Comparison of ENCODE assay signal across 8 cellular contexts in the genomic region with DNA sequence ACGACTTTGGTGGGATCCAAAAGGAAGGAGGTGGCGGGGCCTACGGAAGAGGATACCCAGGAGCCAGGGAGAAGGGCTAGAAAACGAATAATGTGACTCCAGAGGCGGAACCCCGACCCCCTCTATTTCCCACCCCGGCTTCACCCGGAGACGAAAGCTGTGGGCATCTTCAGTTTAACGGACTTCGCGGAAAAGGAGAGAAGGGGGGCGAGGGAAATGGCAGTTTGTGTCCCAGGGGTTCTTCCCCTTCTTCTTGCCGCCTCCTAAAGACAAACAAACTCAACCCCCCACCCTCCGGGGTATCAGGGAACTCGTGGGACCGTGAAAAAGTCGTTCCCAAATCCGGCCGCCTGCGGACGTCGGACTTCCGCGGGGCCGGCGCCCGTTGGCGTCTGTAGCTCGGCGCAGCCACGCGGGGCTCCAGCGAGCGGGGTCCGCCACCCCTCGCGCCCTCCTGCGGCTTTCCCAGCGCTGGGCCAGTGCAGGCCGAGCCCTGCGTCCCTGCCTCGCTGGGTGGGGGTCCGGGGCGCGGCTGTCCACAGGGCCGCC. TPM values are rescaled to one million over a fixed set of nuclear protein-coding genes. Genes with fewer than 3 reads are reported as not detected.
DNase-seq lines count a peak whose midpoint lies in the region; ATAC-seq, FAIRE-seq and TF ChIP-seq lines count a peak whose summit lies in the region.

No MANE protein-coding gene starts in this region.

- H3K4me3 ChIP-seq in breast epithelium (peak overlapping the region; percentile 54 to 71 (median 58)), HL-60 (replicated peaks; ENCODE audit: insufficient read depth, low read length) (peak overlapping the region; percentile 40), right cardiac atrium (ENCODE audit: low read length) (peak overlapping the region; percentile 54), small intestine (ENCODE audit: low read depth in 1 of 2, low read length in 2 of 2) (peak overlapping the region; percentile 54 to 57)

- H3K9me3 ChIP-seq in breast epithelium (no peaks in the 10 kb centered on the region), right cardiac atrium (ENCODE audit: control insufficient read depth, low read length) (no peaks in the 10 kb centered on the region), small intestine (ENCODE audit: control insufficient read depth, low read depth) (no peaks in the 10 kb centered on the region)

- H3K27me3 Mint-ChIP-seq in MCF 10A (ENCODE audit: insufficient read depth, unreplicated experiment), result peaks cover 39% of the 10 kb centered on the region
- peaks cover 8% of the 10 kb centered on the region for H3K27me3 Mint-ChIP-seq in activated T-cell treated with anti-CD3 and anti-CD28 coated beads, Interleukin-2, amount 50 U/mL, for 72 hours (ENCODE audit: low read depth)

- peaks cover 15% of the 10 kb centered on the region for H3K4me1 Mint-ChIP-seq in MCF 10A (ENCODE audit: insufficient read depth, unreplicated experiment)
- H3K4me1 Mint-ChIP-seq in activated T-cell treated with anti-CD3 and anti-CD28 coated beads, Interleukin-2, amount 50 U/mL, for 72 hours (ENCODE audit: low read depth), result peaks cover 59% of the 10 kb centered on the region

- no peaks in the 10 kb centered on the region for H3K9me3 Mint-ChIP-seq in MCF 10A (ENCODE audit: unreplicated experiment)
- no peaks in the 10 kb centered on the region for H3K9me3 Mint-ChIP-seq in activated T-cell treated with anti-CD3 and anti-CD28 coated beads, Interleukin-2, amount 50 U/mL, for 72 hours

- CTCF ChIA-PET in MCF 10A (lab: Yijun Ruan, JAX), result no interaction called here

- H3K27ac ChIP-seq in breast epithelium (peak overlapping the region; percentile 72 to 82), HL-60 (replicated peaks) (no peak overlapping the region), right cardiac atrium (ENCODE audit: low read length) (no peak overlapping the region), small intestine (ENCODE audit: low read depth in 1 of 2, low read length in 1 of 2) (peak overlapping the region in 1 of 2 donors; percentile 60)

- TF ChIP-seq CTCF in breast epithelium (IDR thresholded peaks at IDR 0.05) (no peak), MCF 10A (IDR thresholded peaks at IDR 0.05; ENCODE audit: unreplicated experiment) (no peak), HL-60 (IDR thresholded peaks at IDR 0.05; ENCODE audit: insufficient read depth, low read length) (no peak)

- WGBS in right cardiac atrium, result 3% methylated on average over 47 of the region's 47 CpGs
- 1 to 4% (median 2%) methylated on average over 46 to 47 of the region's 47 CpGs for WGBS in small intestine, 3 donors

- POLR2A ChIA-PET in MCF 10A (lab: Yijun Ruan, JAX), result interaction anchor here (0.6 kb wide), 1 partner anchor 443 kb away, joined by 3 read pairs; no protein-coding TSS in a partner anchor

- H3K27ac Mint-ChIP-seq in MCF 10A (ENCODE audit: low read depth, unreplicated experiment), result no peak overlapping the region
- H3K27ac Mint-ChIP-seq in activated T-cell treated with anti-CD3 and anti-CD28 coated beads, Interleukin-2, amount 50 U/mL, for 72 hours, result peak overlapping the region; percentile 84

- DNase-seq in breast epithelium (ENCODE audit: low spot score in 2 of 2), result no peak
- no peak for DNase-seq in MCF 10A (ENCODE audit: unreplicated experiment)
- no peak for DNase-seq in HL-60 (ENCODE audit: low read depth in 1 of 2, low spot score in 1 of 2)
- peak; percentile 56 to 70 for DNase-seq in activated T-cell treated with anti-CD3 and anti-CD28 coated beads, Interleukin-2, amount 50 U/mL, for 72 hours
- DNase-seq in right cardiac atrium, result peak; percentile 25 to 60 (median 60)
- no peak for DNase-seq in small intestine
- DNase-seq in NK-92 (lab: John Stamatoyannopoulos, UW; ENCODE audit: unreplicated experiment), result no peak
- DNase-seq in NCI-H187 (lab: John Stamatoyannopoulos, UW), result no peak

- H3K27me3 ChIP-seq in breast epithelium, result peaks cover 0 to 55% of the 10 kb centered on the region in 2 donors
- H3K27me3 ChIP-seq in HL-60 (ENCODE audit: insufficient read depth, poor library complexity, severe bottlenecking), result peaks cover 76% of the 10 kb centered on the region
- no peaks in the 10 kb centered on the region for H3K27me3 ChIP-seq in right cardiac atrium (ENCODE audit: control insufficient read depth, insufficient read depth)
- H3K27me3 ChIP-seq in small intestine (ENCODE audit: control insufficient read depth in 2 of 2, insufficient read depth in 2 of 2, low read length in 2 of 2), result peaks cover 23 to 25% of the 10 kb centered on the region in 2 donors

- no peaks in the 10 kb centered on the region for H3K36me3 ChIP-seq in breast epithelium
- H3K36me3 ChIP-seq in small intestine (ENCODE audit: control insufficient read depth in 2 of 2, insufficient read depth in 2 of 2, low read length in 2 of 2), result no peaks in the 10 kb centered on the region

- H3K4me1 ChIP-seq in breast epithelium (peaks cover 0 to 6% of the 10 kb centered on the region in 2 donors), right cardiac atrium (ENCODE audit: control insufficient read depth, insufficient read depth, low read length) (no peaks in the 10 kb centered on the region), small intestine (ENCODE audit: control insufficient read depth in 2 of 2, insufficient read depth in 1 of 2, low read depth in 1 of 2, low read length in 1 of 2) (no peaks in the 10 kb centered on the region)

- H3K4me3 Mint-ChIP-seq in MCF 10A (ENCODE audit: unreplicated experiment), result no peak overlapping the region
- H3K4me3 Mint-ChIP-seq in activated T-cell treated with anti-CD3 and anti-CD28 coated beads, Interleukin-2, amount 50 U/mL, for 72 hours, result peak overlapping the region; percentile 100

- H3K36me3 Mint-ChIP-seq in MCF 10A (ENCODE audit: insufficient read depth, unreplicated experiment), result no peaks in the 10 kb centered on the region
- H3K36me3 Mint-ChIP-seq in activated T-cell treated with anti-CD3 and anti-CD28 coated beads, Interleukin-2, amount 50 U/mL, for 72 hours (ENCODE audit: insufficient read depth in 2 of 2), result peaks cover 4 to 10% of the 10 kb centered on the region in 2 donors

- no peak for FAIRE-seq in small intestine (lab: Jason Lieb, UNC)

- no peak for TF ChIP-seq POLR2A in breast epithelium (IDR thresholded peaks at IDR 0.05)

- no TSS peak for BruUV-seq in MCF 10A (replicated peaks; lab: Mats Ljungman, UMichigan)

- ATAC-seq in activated T-cell treated with anti-CD3 and anti-CD28 coated beads, Interleukin-2, amount 50 U/mL, for 72 hours (replicated peaks in 1 of 2), result peak; percentile 30 to 38
- peak; percentile 68 to 76 for ATAC-seq in right cardiac atrium

- intact Hi-C loops in breast epithelium (cut with DNase I; ENCODE audit: low total_unique reads) (no loop called here), MCF 10A (cut with micrococcal nuclease) (no loop called here), right cardiac atrium (cut with DNase I) (no loop called here)

RNA-seq across cellular contexts. Expression of a gene that starts 3.6 kb away (rescaled TPM):
- total RNA-seq in breast epithelium (1 to 10 TPM; 2.6 to 7.6 (median 7.2) TPM), MCF 10A (2022) (2.0 and 3.0 TPM in 2 replicates), right cardiac atrium (1 to 10 TPM in 2 of 4 donors, under 1 TPM in 2; 0.62 to 5.1 (median 0.88) TPM)
- total RNA-seq in activated T-cell treated with anti-CD3 and anti-CD28 coated beads, Interleukin-2, amount 50 U/mL, for 72 hours, result 100 to 1,000 TPM; 130 to 175 TPM
- polyA plus RNA-seq in right cardiac atrium (0.20 TPM), small intestine (1 to 10 TPM in 2 of 3 donors, under 1 TPM in 1; 0.89 to 5.2 (median 2.7) TPM)

Comparison
In these comparisons a context has a peak if more than half of its experiments do, and no peak if none do; other contexts are left out.
1. DNase-seq: peak in activated T-cell treated with anti-CD3 and anti-CD28 coated beads, Interleukin-2, amount 50 U/mL, for 72 hours (2 of 2) and right cardiac atrium (3 of 3); none in breast epithelium (0 of 2), MCF 10A (single experiment), HL-60 (0 of 2), small intestine (single experiment), NK-92 (single experiment) and NCI-H187 (0 of 2).
2. H3K27ac ChIP-seq: peak in breast epithelium (2 of 2); none in HL-60 (single experiment) and right cardiac atrium (single experiment).
3. RNA of a gene that starts 3.6 kb away (total RNA-seq): 130 to 175 TPM in activated T-cell treated with anti-CD3 and anti-CD28 coated beads, Interleukin-2, amount 50 U/mL, for 72 hours; 2.6 to 7.6 TPM in breast epithelium, 2.0 to 3.0 TPM in MCF 10A and 0.62 to 5.1 TPM in right cardiac atrium; every median in the first group is over 10 times any median in the second.
4. Peak in every context shown above with its lines, with median percentiles within 50 percentile points of each other: H3K4me3 ChIP-seq.